In genomic region chr3:193620650-193621049, GRCh38 we compare ENCODE assay signal across 10 cellular contexts. TPM values are rescaled to one million over a fixed set of nuclear protein-coding genes. Genes with fewer than 3 reads are reported as not detected.
DNase-seq lines count a peak whose midpoint lies in the region; ATAC-seq lines count a peak whose summit lies in the region.
"Had no signal": no experiment of that assay in that cellular context is flagged by ENCODE, and none has a peak within 500 bp of the region (broad histone marks: within the 10 kb centered on the region; RNA-seq: fewer than 3 reads in every experiment).

No MANE protein-coding gene starts in this region.

- no peak overlapping the region for H3K4me2 ChIP-seq in Karpas-422 (ENCODE audit: low read depth, low read length, poor library complexity, severe bottlenecking)

- H3K9me2 ChIP-seq in Karpas-422 (replicated peaks; ENCODE audit: insufficient read depth, low read length) = no peaks in the 10 kb centered on the region

- H3K4me1 Mint-ChIP-seq in central memory CD8-positive, alpha-beta T cell = peaks cover 17% of the 10 kb centered on the region

- peak overlapping the region; percentile 32 for H3K27ac Mint-ChIP-seq in central memory CD8-positive, alpha-beta T cell (ENCODE audit: low read depth)

- ATAC-seq in GM19397 (IDR thresholded peaks at IDR 0.05; ENCODE audit: unreplicated experiment) = peak; percentile 57
- ATAC-seq in HG03103 (IDR thresholded peaks at IDR 0.05; ENCODE audit: low read depth, unreplicated experiment) = peak; percentile 77
- no peak for ATAC-seq in central memory CD8-positive, alpha-beta T cell (replicated peaks; ENCODE audit: extremely low read depth, poor library complexity, severe bottlenecking)

- H3K27me3 ChIP-seq in Karpas-422 (ENCODE audit: low read length) = no peaks in the 10 kb centered on the region
- H3K27me3 ChIP-seq: MG63 had no signal

- peaks cover 47% of the 10 kb centered on the region for H3K36me3 Mint-ChIP-seq in central memory CD8-positive, alpha-beta T cell (ENCODE audit: insufficient read depth)

- no peak overlapping the region for H3K9ac ChIP-seq in Karpas-422 (ENCODE audit: low read length)

- no peaks in the 10 kb centered on the region for H3K9me3 Mint-ChIP-seq in central memory CD8-positive, alpha-beta T cell
- H3K9me3 Mint-ChIP-seq: neural crest cell had no signal

- no peaks in the 10 kb centered on the region for H3K9me3 ChIP-seq in Karpas-422 (ENCODE audit: low read length)
- H3K9me3 ChIP-seq: MG63 had no signal

- H3K4me3 Mint-ChIP-seq in central memory CD8-positive, alpha-beta T cell = no peak overlapping the region
- H3K4me3 Mint-ChIP-seq: neural crest cell had no signal

- DNase-seq in GM03348 (ENCODE audit: low spot score) = peak; percentile 27
- DNase-seq in central memory CD8-positive, alpha-beta T cell (ENCODE audit: low spot score in 2 of 2) = no peak
- DNase-seq in Karpas-422 = no peak
- DNase-seq in activated effector memory CD4-positive, alpha-beta T cell treated with Interleukin-2 at 50 U/mL for 16 hours = no peak
- DNase-seq in cerebellar cortex (ENCODE audit: low spot score) = no peak
- DNase-seq in activated gamma-delta T cell (lab: John Stamatoyannopoulos, UW) = no peak
- DNase-seq: MG63 had no signal

- no peak overlapping the region for H2AFZ ChIP-seq in Karpas-422 (ENCODE audit: low read length)

- peaks cover 74% of the 10 kb centered on the region for H3K36me3 ChIP-seq in Karpas-422 (ENCODE audit: insufficient read depth, low read length)

- H3K79me2 ChIP-seq in Karpas-422 (ENCODE audit: low read length) = peaks cover 70% of the 10 kb centered on the region

- no peak overlapping the region for H3K27ac ChIP-seq in Karpas-422 (ENCODE audit: low read length)

- H4K20me1 ChIP-seq in Karpas-422 (ENCODE audit: insufficient read depth, low read depth, low read length) = no peaks in the 10 kb centered on the region

- H3K4me1 ChIP-seq in Karpas-422 (ENCODE audit: low read length) = no peaks in the 10 kb centered on the region

- H3K4me3 ChIP-seq in Karpas-422 (ENCODE audit: low read length) = no peak overlapping the region
- H3K4me3 ChIP-seq: MG63 had no signal

- H3K27me3 Mint-ChIP-seq in central memory CD8-positive, alpha-beta T cell = no peaks in the 10 kb centered on the region

RNA-seq across cellular contexts. Expression of gene OPA1, which starts 27.6 kb away (rescaled TPM):
- total RNA-seq in Karpas-422 (2014; rRNA removed; shearing (Covaris generic); ENCODE audit: low replicate concordance) = 96.9 and 127 TPM in 2 replicates
